Comparison of ENCODE assay signal across 8 cellular contexts in genomic region chr17:17959520-17960361, GRCh38.
A peak's percentile ranks its signal among the peaks of the same experiment; 100 is the strongest.
DNase-seq lines count a peak whose midpoint lies in the region; ATAC-seq and TF ChIP-seq lines count a peak whose summit lies in the region.

No MANE protein-coding gene starts in this region.

- peak in 2 of 3 donors; percentile 32 to 74 for DNase-seq in stimulated activated CD4-positive, alpha-beta T cell treated with anti-CD3 and anti-CD28 coated beads, Interleukin-12 subunit alpha, Interleukin-12 subunit beta, amount 100 ng/mL, for 48 hours (ENCODE audit: low read depth in 2 of 3, low spot score in 1 of 3)
- no peak for DNase-seq in stimulated activated CD4-positive, alpha-beta T cell treated with anti-CD3 and anti-CD28 coated beads, Interleukin-4, amount 100 ng/mL, for 1 hour
- no peak for DNase-seq in effector memory CD8-positive, alpha-beta T cell
- no peak for DNase-seq in nephron progenitor cell
- DNase-seq in UCSD-AML1 (lab: John Stamatoyannopoulos, UW; ENCODE audit: unreplicated experiment): no peak
- no peak for DNase-seq in NCI-H748 treated with DMSO at 0.1 percent for 48 hours (lab: John Stamatoyannopoulos, UW)

- peak overlapping the region; percentile 79 for H3K4me2 ChIP-seq in OCI-LY3 (ENCODE audit: low read length)

- peaks cover 8% of the 10 kb centered on the region for H3K36me3 Mint-ChIP-seq in effector memory CD8-positive, alpha-beta T cell (ENCODE audit: insufficient read depth)
- peaks cover 15% of the 10 kb centered on the region for H3K36me3 Mint-ChIP-seq in nephron progenitor cell (ENCODE audit: low read depth)

- TF ChIP-seq CTCF in OCI-LY3 (IDR thresholded peaks at IDR 0.05; ENCODE audit: low read depth, low read length) (no peak), nephron progenitor cell (IDR thresholded peaks at IDR 0.05) (no peak)

- peak overlapping the region; percentile 96 to 97 for H3K27ac Mint-ChIP-seq in effector memory CD8-positive, alpha-beta T cell
- peak overlapping the region; percentile 29 for H3K27ac Mint-ChIP-seq in nephron progenitor cell

- H3K4me1 Mint-ChIP-seq in effector memory CD8-positive, alpha-beta T cell (ENCODE audit: low read depth in 2 of 2): peaks cover 42 to 48% of the 10 kb centered on the region in 2 donors
- H3K4me1 Mint-ChIP-seq in nephron progenitor cell: peaks cover 41% of the 10 kb centered on the region

- peak overlapping the region; percentile 53 for H3K9ac ChIP-seq in OCI-LY3 (ENCODE audit: low read length)

- H3K27ac ChIP-seq in OCI-LY3 (ENCODE audit: low read length): peak overlapping the region; percentile 85

- peaks cover 28% of the 10 kb centered on the region for H3K4me1 ChIP-seq in OCI-LY3 (ENCODE audit: low read length)

- peak; percentile 40 for ATAC-seq in effector memory CD8-positive, alpha-beta T cell (replicated peaks)
- ATAC-seq in HG03520 (IDR thresholded peaks at IDR 0.05; ENCODE audit: unreplicated experiment): no peak

- H3K79me2 ChIP-seq in OCI-LY3 (ENCODE audit: low read length): no peaks in the 10 kb centered on the region

- H3K4me3 ChIP-seq in OCI-LY3 (ENCODE audit: low read length): peak overlapping the region; percentile 70

- H3K9me3 Mint-ChIP-seq in effector memory CD8-positive, alpha-beta T cell: no peaks in the 10 kb centered on the region
- H3K9me3 Mint-ChIP-seq in nephron progenitor cell: peaks cover 10% of the 10 kb centered on the region

- no peaks in the 10 kb centered on the region for H4K20me1 ChIP-seq in OCI-LY3 (ENCODE audit: insufficient read depth, low read length)

- peak overlapping the region; percentile 54; the same call in 1 of the 2 replicates for H2AFZ ChIP-seq in OCI-LY3 (ENCODE audit: low read depth, low read length)

- no peaks in the 10 kb centered on the region for H3K27me3 Mint-ChIP-seq in effector memory CD8-positive, alpha-beta T cell
- no peaks in the 10 kb centered on the region for H3K27me3 Mint-ChIP-seq in nephron progenitor cell (ENCODE audit: low read depth, poor library complexity)

- H3K27me3 ChIP-seq in OCI-LY3 (ENCODE audit: low read depth, low read length): no peaks in the 10 kb centered on the region

- peak overlapping the region; percentile 78 to 80 for H3K4me3 Mint-ChIP-seq in effector memory CD8-positive, alpha-beta T cell
- no peak overlapping the region for H3K4me3 Mint-ChIP-seq in nephron progenitor cell

- H3K36me3 ChIP-seq in OCI-LY3 (replicated peaks; ENCODE audit: low read depth, low read length): no peaks in the 10 kb centered on the region

- no peaks in the 10 kb centered on the region for H3K9me3 ChIP-seq in OCI-LY3 (ENCODE audit: insufficient read depth, low read length)

Comparison
In these comparisons a context has a peak if more than half of its experiments do, and no peak if none do; other contexts are left out.
1. DNase-seq: peak in stimulated activated CD4-positive, alpha-beta T cell treated with anti-CD3 and anti-CD28 coated beads, Interleukin-12 subunit alpha, Interleukin-12 subunit beta, amount 100 ng/mL, for 48 hours (2 of 3); none in stimulated activated CD4-positive, alpha-beta T cell treated with anti-CD3 and anti-CD28 coated beads, Interleukin-4, amount 100 ng/mL, for 1 hour (single experiment), effector memory CD8-positive, alpha-beta T cell (0 of 3), nephron progenitor cell (single experiment), UCSD-AML1 (single experiment) and NCI-H748 treated with DMSO at 0.1 percent for 48 hours (single experiment).